In the genomic region with DNA sequence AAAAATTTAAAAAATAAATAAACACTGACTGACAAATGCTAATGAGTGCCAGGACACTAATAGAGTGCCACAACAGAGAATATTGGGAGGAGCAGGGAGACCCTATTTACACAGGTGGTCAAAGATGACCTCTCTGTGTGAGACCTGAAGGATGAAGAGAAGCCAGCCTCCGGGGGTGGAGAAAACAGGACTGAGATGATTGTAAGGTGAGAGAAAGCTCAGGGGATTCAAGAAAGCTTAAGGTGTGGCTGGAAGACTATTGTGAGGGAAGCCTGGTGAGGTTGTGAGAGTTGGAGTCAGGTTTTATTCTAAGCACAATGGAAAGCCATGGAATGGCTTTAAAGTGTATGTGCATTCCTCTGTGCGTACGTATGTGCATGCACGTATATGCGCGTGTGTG, we compare ENCODE assay signal across 18 cellular contexts. TPM values are rescaled to one million over a fixed set of nuclear protein-coding genes. Genes with fewer than 3 reads are reported as not detected.
DNase-seq lines count a peak whose midpoint lies in the region; ATAC-seq and TF ChIP-seq lines count a peak whose summit lies in the region.
"Had no signal": no experiment of that assay in that cellular context is flagged by ENCODE, and none has a peak within 500 bp of the region (broad histone marks: within the 10 kb centered on the region; RNA-seq: fewer than 3 reads in every experiment).

No MANE protein-coding gene starts in this region.

- H3K4me2 ChIP-seq in SK-N-SH (peak overlapping the region; percentile 85; the same call in 1 of the 2 replicates), mesenchymal stem cell (ENCODE audit: low read length, poor library complexity, severe bottlenecking) (no peak overlapping the region), trophoblast cell (ENCODE audit: low read length) (no peak overlapping the region)

- H3K9me2 ChIP-seq in SK-N-SH = no peaks in the 10 kb centered on the region

- H3K9ac ChIP-seq in SK-N-SH (no peak overlapping the region), mesenchymal stem cell (ENCODE audit: low read length) (no peak overlapping the region), trophoblast cell (ENCODE audit: low read length) (no peak overlapping the region)
- H3K9ac ChIP-seq: BLaER1 treated with 17β-estradiol and CSF1 and Interleukin-3, amounts not matched to agents 10 nM and 100 nM had no signal

- H3K18ac ChIP-seq in mesenchymal stem cell (ENCODE audit: low read depth in 1 of 2, low read length in 2 of 2) = peak overlapping the region in 1 of 2 experiments; percentile 56
- H3K18ac ChIP-seq in trophoblast cell (ENCODE audit: low read length) = no peak overlapping the region

- no peak overlapping the region for H4K12ac ChIP-seq in trophoblast cell (ENCODE audit: low read depth, low read length)

- H3K27me3 ChIP-seq in SK-N-SH (ENCODE audit: insufficient read depth) = no peaks in the 10 kb centered on the region
- no peaks in the 10 kb centered on the region for H3K27me3 ChIP-seq in brain microvascular endothelial cell (replicated peaks)
- no peaks in the 10 kb centered on the region for H3K27me3 ChIP-seq in mesenchymal stem cell (ENCODE audit: control insufficient read depth in 1 of 2, insufficient read depth in 1 of 2, low read length in 2 of 2)
- no peaks in the 10 kb centered on the region for H3K27me3 ChIP-seq in trophoblast cell (ENCODE audit: insufficient read depth, low read length)
- no peaks in the 10 kb centered on the region for H3K27me3 ChIP-seq in left lung
- H3K27me3 ChIP-seq: BLaER1 treated with 17β-estradiol and CSF1 and Interleukin-3, amounts not matched to agents 10 nM and 100 nM; MG63 had no signal

- in situ Hi-C loops in brain microvascular endothelial cell (cut with HindIII; ENCODE audit: low pct_ligation_motif_present, low sequenced_read_pairs) = no loop called here

- H3K27ac ChIP-seq in SK-N-SH (ENCODE audit: low read depth in 2 of 2, low read length in 1 of 2) (peak overlapping the region in 1 of 2 experiments; percentile 99; a peak in 2 of 4 replicates), brain microvascular endothelial cell (peak overlapping the region; percentile 96), mesenchymal stem cell (ENCODE audit: low read length, poor library complexity, severe bottlenecking) (no peak overlapping the region), trophoblast cell (ENCODE audit: low read depth, low read length) (peak overlapping the region; percentile 96), left lung (no peak overlapping the region)
- H3K27ac ChIP-seq: 22Rv1 had no signal

- H3K4me1 ChIP-seq in SK-N-SH (ENCODE audit: control insufficient read depth in 1 of 2, insufficient read depth in 2 of 2, low read depth in 1 of 2, low read length in 1 of 2) (peaks cover 16 to 18% of the 10 kb centered on the region in 2 experiments; a peak in 3 of 4 replicates), mesenchymal stem cell (ENCODE audit: control insufficient read depth, insufficient read depth, low read depth, low read length) (peaks cover 14% of the 10 kb centered on the region), trophoblast cell (ENCODE audit: control insufficient read depth in 1 of 2, insufficient read depth in 2 of 2, low read length in 2 of 2) (peaks cover 15 to 35% of the 10 kb centered on the region in 2 experiments), left lung (peaks cover 7% of the 10 kb centered on the region in 2 donors)

- POLR2A ChIA-PET in SK-N-SH (lab: Yijun Ruan, JAX) = no interaction called here

- peak overlapping the region; percentile 83 for H2AK5ac ChIP-seq in mesenchymal stem cell (ENCODE audit: low read length, severe bottlenecking)
- peak overlapping the region; percentile 18 for H2AK5ac ChIP-seq in trophoblast cell (ENCODE audit: low read length)

- no peak overlapping the region for H2BK5ac ChIP-seq in mesenchymal stem cell (ENCODE audit: low read depth, low read length, poor library complexity, severe bottlenecking)
- peak overlapping the region; percentile 92 for H2BK5ac ChIP-seq in trophoblast cell (ENCODE audit: low read depth, low read length, poor library complexity)

- ATAC-seq in SK-N-SH treated with all-trans-retinoic acid at 6 μM for 48 hours = no peak
- ATAC-seq in left lung = no peak
- ATAC-seq: HepG2, Panc1 had no signal

- no peaks in the 10 kb centered on the region for H3K9me3 ChIP-seq in SK-N-SH
- H3K9me3 ChIP-seq in mesenchymal stem cell (ENCODE audit: control insufficient read depth, low read length) = no peaks in the 10 kb centered on the region
- H3K9me3 ChIP-seq in trophoblast cell (ENCODE audit: insufficient read depth, low read depth, low read length) = no peaks in the 10 kb centered on the region
- H3K9me3 ChIP-seq in left lung = peaks cover 0 to 8% of the 10 kb centered on the region in 2 donors
- H3K9me3 ChIP-seq: MG63 had no signal

- CTCF ChIA-PET in SK-N-SH (lab: Yijun Ruan, JAX) = interaction anchor here (1.7 kb wide), 1 partner anchor 9 kb away, joined by 5 read pairs; no protein-coding TSS in a partner anchor

- H2AFZ ChIP-seq in SK-N-SH (ENCODE audit: low read depth) (no peak overlapping the region), mesenchymal stem cell (ENCODE audit: low read depth, low read length) (no peak overlapping the region), trophoblast cell (ENCODE audit: insufficient read depth, low read length, poor library complexity) (no peak overlapping the region)

- 96% methylated on average over 6 of the region's 6 CpGs for WGBS in SK-N-SH (ENCODE audit: low lambda C conversion rate)
- 97% methylated on average over 6 of the region's 6 CpGs for WGBS in mesenchymal stem cell
- no CpG with 5 or more reads among the region's 6 CpGs for WGBS in trophoblast cell (ENCODE audit: extremely low coverage, insufficient coverage, insufficient read length)

- H3K14ac ChIP-seq in mesenchymal stem cell (ENCODE audit: low read length in 2 of 2) (peak overlapping the region in 1 of 2 experiments; percentile 11), trophoblast cell (ENCODE audit: low read length) (peak overlapping the region; percentile 68)

- H3K4me3 ChIP-seq in SK-N-SH (ENCODE audit: low read depth in 2 of 2, low read length in 1 of 2) (no peak overlapping the region), brain microvascular endothelial cell (ENCODE audit: low read depth, low read length) (no peak overlapping the region), mesenchymal stem cell (ENCODE audit: insufficient read depth in 1 of 2, low read depth in 1 of 2, low read length in 2 of 2) (no peak overlapping the region), trophoblast cell (ENCODE audit: low read depth, low read length) (no peak overlapping the region), left lung (no peak overlapping the region)
- H3K4me3 ChIP-seq: BLaER1 treated with 17β-estradiol and CSF1 and Interleukin-3, amounts not matched to agents 10 nM and 100 nM; MG63 had no signal

- DNase-seq in SK-N-SH (no peak), brain microvascular endothelial cell (no peak), mesenchymal stem cell (no peak), trophoblast cell (no peak), T-helper 1 cell (no peak), left lung (no peak), KG1 (lab: John Stamatoyannopoulos, UW) (no peak)
- DNase-seq: CD8-positive, alpha-beta memory T cell; DND-41; MG63; NCI-H1092; NCI-H510A treated with DMSO at 0.1 percent for 48 hours; SHP77 had no signal

- no peak overlapping the region for H2BK12ac ChIP-seq in mesenchymal stem cell (ENCODE audit: low read length in 2 of 2)
- H2BK12ac ChIP-seq in trophoblast cell (ENCODE audit: low read length) = peak overlapping the region; percentile 74

- peaks cover 23% of the 10 kb centered on the region for H3F3A ChIP-seq in SK-N-SH (replicated peaks; ENCODE audit: insufficient read depth)

- intact Hi-C loops in left lung (cut with DNase I) = no loop called here

- no peaks in the 10 kb centered on the region for H3K36me3 ChIP-seq in SK-N-SH (replicated peaks in 1 of 2; ENCODE audit: control insufficient read depth in 1 of 2, insufficient read depth in 2 of 2, low read length in 1 of 2)
- no peaks in the 10 kb centered on the region for H3K36me3 ChIP-seq in brain microvascular endothelial cell (replicated peaks)
- no peaks in the 10 kb centered on the region for H3K36me3 ChIP-seq in mesenchymal stem cell (ENCODE audit: control insufficient read depth in 1 of 2, insufficient read depth in 2 of 2, low read depth in 1 of 2, low read length in 2 of 2)
- no peaks in the 10 kb centered on the region for H3K36me3 ChIP-seq in trophoblast cell (ENCODE audit: control insufficient read depth in 1 of 2, insufficient read depth in 2 of 2, low read length in 2 of 2)
- no peaks in the 10 kb centered on the region for H3K36me3 ChIP-seq in left lung
- H3K36me3 ChIP-seq: BLaER1 treated with 17β-estradiol and CSF1 and Interleukin-3, amounts not matched to agents 10 nM and 100 nM; MG63 had no signal

- H3K79me1 ChIP-seq in mesenchymal stem cell (replicated peaks; ENCODE audit: low read length, poor library complexity, severe bottlenecking) (no peaks in the 10 kb centered on the region), trophoblast cell (ENCODE audit: low read length) (peaks cover 40% of the 10 kb centered on the region)

- H3K23ac ChIP-seq in mesenchymal stem cell (ENCODE audit: low read length in 2 of 2) (no peak overlapping the region), trophoblast cell (ENCODE audit: low read length) (no peak overlapping the region)

- H4K91ac ChIP-seq in mesenchymal stem cell (ENCODE audit: low read length) (no peak overlapping the region), trophoblast cell (ENCODE audit: low read depth, low read length) (peak overlapping the region; percentile 67)

- H2BK120ac ChIP-seq in mesenchymal stem cell (ENCODE audit: low read depth, low read length) (no peak overlapping the region), trophoblast cell (ENCODE audit: insufficient read depth, low read length, poor library complexity) (peak overlapping the region; percentile 70)

- H3K79me2 ChIP-seq in SK-N-SH (ENCODE audit: insufficient read depth) (no peaks in the 10 kb centered on the region), trophoblast cell (ENCODE audit: control insufficient read depth, insufficient read depth, low read length, poor library complexity) (peaks cover 7% of the 10 kb centered on the region)

- TF ChIP-seq EP300 in SK-N-SH (IDR thresholded peaks at IDR 0.05; ENCODE audit: borderline replicate concordance in 1 of 2, low read depth in 1 of 2, low read length in 1 of 2) = no peak

- no peak for TF ChIP-seq CTCF in SK-N-SH (IDR thresholded peaks at IDR 0.05)
- no peak for TF ChIP-seq CTCF in brain microvascular endothelial cell (IDR thresholded peaks at IDR 0.05; ENCODE audit: low read depth, low read length, missing control alignments)
- TF ChIP-seq CTCF in left lung (IDR thresholded peaks at IDR 0.05) = no peak

- H2BK15ac ChIP-seq in mesenchymal stem cell (ENCODE audit: low read depth, poor library complexity, severe bottlenecking) = no peak overlapping the region

- H3K4ac ChIP-seq in mesenchymal stem cell (ENCODE audit: low read depth in 1 of 2, low read length in 2 of 2) = no peak overlapping the region
- no peak overlapping the region for H3K4ac ChIP-seq in trophoblast cell (ENCODE audit: low read depth, low read length)

- H4K20me1 ChIP-seq in SK-N-SH (ENCODE audit: insufficient read depth) = no peaks in the 10 kb centered on the region
- H4K20me1 ChIP-seq: BLaER1 treated with 17β-estradiol and CSF1 and Interleukin-3, amounts not matched to agents 10 nM and 100 nM had no signal

- TF ChIP-seq RAD21 in SK-N-SH (IDR thresholded peaks at IDR 0.05; ENCODE audit: low read length) = no peak

- H4K8ac ChIP-seq in mesenchymal stem cell (ENCODE audit: low read length) (no peak overlapping the region), trophoblast cell (ENCODE audit: low read depth, low read length) (no peak overlapping the region)

RNA-seq across cellular contexts. Expression of gene MARCHF10, which starts 10.4 kb away (rescaled TPM):
- 0.05 and 0.16 TPM in 2 replicates for polyA plus RNA-seq in SK-N-SH (2012; rRNA removed)
- polyA plus RNA-seq in SK-N-SH (2012; cell fraction: cytosol; rRNA removed) = 0.21 and 0.30 TPM in 2 replicates
- 0.76 and 1.2 TPM in 2 replicates for polyA plus RNA-seq in SK-N-SH (2012; cell fraction: nucleus; rRNA removed)
- polyA plus RNA-seq in mesenchymal stem cell (2013, experiment 1 of 2) = 0.04 TPM
- polyA plus RNA-seq in mesenchymal stem cell (2013, experiment 2 of 2) = 0.21 TPM
- 0.62 and 0.69 TPM in 2 replicates for polyA plus RNA-seq in trophoblast cell (2013)
- 1 to 10 TPM in 1 of 2 donors, under 1 TPM in 1; 0.52 to 2.3 TPM for total RNA-seq in left lung
- total RNA-seq: CD8-positive, alpha-beta memory T cell; HepG2 had no signal
- polyA plus RNA-seq: HepG2 had no signal

Comparison
In these comparisons a context has a peak if more than half of its experiments do, and no peak if none do; other contexts are left out.
1. H3K27ac ChIP-seq: peak in brain microvascular endothelial cell (single experiment) and trophoblast cell (single experiment); none in mesenchymal stem cell (single experiment) and left lung (0 of 2).